Comparison of ENCODE assay signal across 13 cellular contexts in the genomic region with DNA sequence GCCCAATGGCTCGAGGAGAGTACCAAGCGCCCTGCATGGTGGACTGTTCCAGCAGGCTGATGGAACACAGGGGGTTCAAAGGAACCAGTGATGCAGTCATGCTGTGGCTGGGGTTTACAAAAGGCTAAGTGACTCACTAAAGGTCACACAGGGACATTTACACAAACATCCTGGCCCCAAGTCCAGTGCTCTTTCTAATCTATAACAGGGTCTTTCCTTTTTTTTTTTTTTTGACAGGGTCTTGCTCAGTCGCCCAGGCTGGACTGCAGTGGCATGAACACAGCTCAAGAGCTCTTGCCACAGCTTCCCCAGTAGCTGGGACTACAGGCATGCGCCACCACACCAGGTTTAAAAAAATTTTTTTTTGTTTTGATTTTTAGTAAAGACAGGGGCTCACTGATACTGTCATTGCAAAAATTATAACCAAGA. TPM values are rescaled to one million over a fixed set of nuclear protein-coding genes. Genes with fewer than 3 reads are reported as not detected.
DNase-seq lines count a peak whose midpoint lies in the region; FAIRE-seq and TF ChIP-seq lines count a peak whose summit lies in the region.
"Had no signal": no experiment of that assay in that cellular context is flagged by ENCODE, and none has a peak within 500 bp of the region (broad histone marks: within the 10 kb centered on the region; RNA-seq: fewer than 3 reads in every experiment).

No MANE protein-coding gene starts in this region.

- H3K9me3 Mint-ChIP-seq in astrocyte (ENCODE audit: unreplicated experiment): no peaks in the 10 kb centered on the region
- no peaks in the 10 kb centered on the region for H3K9me3 Mint-ChIP-seq in nephron
- H3K9me3 Mint-ChIP-seq: activated B cell treated with CpG ODN at 0.5 μM for 24 hours; activated naive CD8-positive, alpha-beta T cell treated with anti-CD3 and anti-CD28 coated beads, Interleukin-2, amount 10 ng/mL, durations not matched to agents 7 days and 5 days had no signal

- H3K4me3 ChIP-seq in astrocyte (ENCODE audit: insufficient read depth, low read depth, low read length) (no peak overlapping the region), testis (no peak overlapping the region), prostate gland (no peak overlapping the region)

- H3K27ac Mint-ChIP-seq in astrocyte (ENCODE audit: unreplicated experiment) (peak overlapping the region; percentile 0), nephron (peak overlapping the region; percentile 40 to 64 (median 50))
- H3K27ac Mint-ChIP-seq: activated B cell treated with CpG ODN at 0.5 μM for 24 hours; stimulated activated naive B cell treated with anti-CD40 and anti-IgM and Interleukin-4, amounts not matched to agents 10 μg/mL and 1 μg/mL and 100 μg/mL, for 72 hours had no signal

- H3K27me3 Mint-ChIP-seq in astrocyte (ENCODE audit: low read depth, unreplicated experiment): no peaks in the 10 kb centered on the region
- H3K27me3 Mint-ChIP-seq in nephron (ENCODE audit: low read depth): no peaks in the 10 kb centered on the region
- H3K27me3 Mint-ChIP-seq: activated B cell treated with CpG ODN at 0.5 μM for 24 hours; activated naive CD8-positive, alpha-beta T cell treated with anti-CD3 and anti-CD28 coated beads, Interleukin-2, amount 10 ng/mL, durations not matched to agents 7 days and 5 days; stimulated activated naive B cell treated with anti-CD40 and anti-IgM and Interleukin-4, amounts not matched to agents 10 μg/mL and 1 μg/mL and 100 μg/mL, for 72 hours had no signal

- no peaks in the 10 kb centered on the region for H4K20me1 ChIP-seq in astrocyte (ENCODE audit: insufficient read depth, low read length)

- H3K27me3 ChIP-seq in astrocyte (ENCODE audit: insufficient read depth, low read length): no peaks in the 10 kb centered on the region
- H3K27me3 ChIP-seq in testis: no peaks in the 10 kb centered on the region
- H3K27me3 ChIP-seq in prostate gland (replicated peaks; ENCODE audit: insufficient read depth): no peaks in the 10 kb centered on the region

- H3K4me1 ChIP-seq in astrocyte (ENCODE audit: insufficient read depth, low read length) (peaks cover 7% of the 10 kb centered on the region), testis (no peaks in the 10 kb centered on the region), prostate gland (replicated peaks) (no peaks in the 10 kb centered on the region)

- no peak for FAIRE-seq in astrocyte (lab: Jason Lieb, UNC)
- FAIRE-seq in frontal cortex (lab: Jason Lieb, UNC): no peak

- TF ChIP-seq POLR2A in testis (IDR thresholded peaks at IDR 0.05): no peak
- no peak for TF ChIP-seq POLR2A in prostate gland (IDR thresholded peaks at IDR 0.05)

- H3K9ac ChIP-seq in astrocyte (ENCODE audit: low read length): no peak overlapping the region

- H3K4me3 Mint-ChIP-seq in astrocyte (ENCODE audit: unreplicated experiment) (no peak overlapping the region), nephron (peak overlapping the region; percentile 51 to 81 (median 73))
- H3K4me3 Mint-ChIP-seq: activated naive CD8-positive, alpha-beta T cell treated with anti-CD3 and anti-CD28 coated beads, Interleukin-2, amount 10 ng/mL, durations not matched to agents 7 days and 5 days had no signal

- H3K27ac ChIP-seq in astrocyte (ENCODE audit: low read depth, low read length) (no peak overlapping the region), testis (no peak overlapping the region), prostate gland (no peak overlapping the region)

- intact Hi-C loops in testis (cut with DNase I; ENCODE audit: low total_unique reads): no loop called here
- intact Hi-C loops in prostate gland (cut with DNase I): loop anchor here (10.0 kb wide), 1 partner anchor 138 kb away; no protein-coding TSS in a partner anchor

- peak overlapping the region; percentile 10 for H3K4me2 ChIP-seq in astrocyte (ENCODE audit: low read length)

- peaks cover 2% of the 10 kb centered on the region for H3K79me2 ChIP-seq in astrocyte (ENCODE audit: insufficient read depth, low read length)

- H3K4me1 Mint-ChIP-seq in astrocyte (ENCODE audit: low read depth, unreplicated experiment) (peaks cover 13% of the 10 kb centered on the region), nephron (no peaks in the 10 kb centered on the region)

- H3K36me3 Mint-ChIP-seq in astrocyte (ENCODE audit: low read depth, unreplicated experiment) (no peaks in the 10 kb centered on the region), nephron (ENCODE audit: low read depth) (no peaks in the 10 kb centered on the region)
- H3K36me3 Mint-ChIP-seq: activated naive CD8-positive, alpha-beta T cell treated with anti-CD3 and anti-CD28 coated beads, Interleukin-2, amount 10 ng/mL, durations not matched to agents 7 days and 5 days; stimulated activated naive B cell treated with anti-CD40 and anti-IgM and Interleukin-4, amounts not matched to agents 10 μg/mL and 1 μg/mL and 100 μg/mL, for 72 hours had no signal

- H3K36me3 ChIP-seq in astrocyte (ENCODE audit: insufficient read depth, low read length) (no peaks in the 10 kb centered on the region), testis (ENCODE audit: low read depth, missing control alignments) (no peaks in the 10 kb centered on the region), prostate gland (no peaks in the 10 kb centered on the region)

- H3K9me3 ChIP-seq in astrocyte (ENCODE audit: insufficient read depth, low read depth, low read length): no peaks in the 10 kb centered on the region
- no peaks in the 10 kb centered on the region for H3K9me3 ChIP-seq in testis
- no peaks in the 10 kb centered on the region for H3K9me3 ChIP-seq in prostate gland

- 84 to 91% methylated on average over 4 of the region's 4 CpGs for WGBS in testis, 2 donors
- WGBS in prostate gland: 96% methylated on average over 4 of the region's 4 CpGs

- H2AFZ ChIP-seq in astrocyte (ENCODE audit: low read depth, low read length): no peak overlapping the region

- TF ChIP-seq CTCF in astrocyte (IDR thresholded peaks at IDR 0.05; ENCODE audit: insufficient read depth, low read depth, low read length): no peak
- TF ChIP-seq CTCF in nephron (IDR thresholded peaks at IDR 0.05; ENCODE audit: unreplicated experiment in 3 of 3): no peak
- no peak for TF ChIP-seq CTCF in testis (IDR thresholded peaks at IDR 0.05)
- no peak for TF ChIP-seq CTCF in prostate gland (IDR thresholded peaks at IDR 0.05)

- DNase-seq in EL (peak; percentile 54), M059J (ENCODE audit: low read depth) (peak; percentile 74), astrocyte (ENCODE audit: low read depth) (no peak), testis (no peak), prostate gland (ENCODE audit: low spot score) (no peak), frontal cortex (ENCODE audit: low spot score in 2 of 2) (no peak)
- DNase-seq: activated B cell treated with CpG ODN at 0.5 μM for 24 hours; activated naive CD8-positive, alpha-beta T cell treated with anti-CD3 and anti-CD28 coated beads, Interleukin-2, amount 10 ng/mL, durations not matched to agents 7 days and 5 days; DMS79 treated with DMSO at 0.1 percent for 48 hours; NCI-H1105 treated with DMSO at 0.1 percent for 48 hours; NCI-H526 treated with DMSO at 0.1 percent for 48 hours; stimulated activated naive B cell treated with anti-CD40 and anti-IgM and Interleukin-4, amounts not matched to agents 10 μg/mL and 1 μg/mL and 100 μg/mL, for 72 hours had no signal

RNA-seq across cellular contexts. Expression of gene SLC25A15, which starts 2.8 kb away (rescaled TPM):
- 6.1 and 12.2 TPM in 2 replicates for total RNA-seq in M059J (2014; rRNA removed; shearing (Covaris generic))
- total RNA-seq in astrocyte (11.7 and 12.2 TPM in 2 replicates), testis (10 to 100 TPM; 35.7 to 42.1 TPM), prostate gland (10 to 100 TPM in 1 of 2 donors, 1 to 10 TPM in 1; 7.4 to 32.8 TPM), frontal cortex (22.4 TPM)
- 22.1 TPM for polyA plus RNA-seq in testis (ENCODE audit: insufficient read depth, low read depth, low replicate concordance)

RNA-seq across cellular contexts. Expression of gene MRPS31, which starts 15.6 kb away (rescaled TPM):
- 17.5 and 19.8 TPM in 2 replicates for total RNA-seq in M059J (2014; rRNA removed; shearing (Covaris generic))
- total RNA-seq in astrocyte (15.1 and 17.0 TPM in 2 replicates), testis (10 to 100 TPM; 27.7 to 31.0 TPM), prostate gland (10 to 100 TPM; 19.2 to 19.9 TPM), frontal cortex (24.5 TPM)
- 22.3 TPM for polyA plus RNA-seq in testis (ENCODE audit: insufficient read depth, low read depth, low replicate concordance)

Comparison
In these comparisons a context has a peak if more than half of its experiments do, and no peak if none do; other contexts are left out.
1. DNase-seq: peak in EL (single experiment) and M059J (single experiment); none in astrocyte (single experiment), testis (single experiment), prostate gland (single experiment) and frontal cortex (0 of 2).